In the genomic region with DNA sequence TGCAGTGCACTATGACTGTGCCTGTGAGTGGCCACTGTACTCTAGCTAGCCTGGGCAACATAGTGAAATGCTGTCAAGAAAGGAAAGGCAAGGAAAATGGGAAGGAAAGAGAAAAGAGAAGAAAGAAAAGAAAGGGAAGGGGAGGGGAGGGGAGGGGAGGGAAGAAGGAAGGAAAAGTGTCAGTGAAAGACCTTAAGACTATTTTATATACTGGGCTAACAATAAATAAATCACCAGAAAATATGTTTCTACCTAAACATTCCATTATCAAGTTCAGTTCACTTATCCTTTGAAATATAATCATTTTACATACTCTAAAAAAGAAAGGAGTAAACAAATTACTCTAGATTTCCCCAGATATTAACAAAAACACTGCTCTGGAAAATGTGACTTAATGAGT, we compare ENCODE assay signal across 1 cellular context.
TF ChIP-seq lines count a peak whose summit lies in the region.

No MANE protein-coding gene starts in this region.

TF ChIP-seq in H1, 55 proteins besides CTCF, POLR2A, EP300 and RAD21:
- TF ChIP-seq SIX5 (IDR thresholded peaks at IDR 0.05; ENCODE audit: low read depth, low read length) (no peak), CBX8 (IDR thresholded peaks at IDR 0.05; ENCODE audit: borderline replicate concordance, low read depth, low read length) (no peak)
